13 cellular contexts compared by ENCODE assay signal in the genomic region with DNA sequence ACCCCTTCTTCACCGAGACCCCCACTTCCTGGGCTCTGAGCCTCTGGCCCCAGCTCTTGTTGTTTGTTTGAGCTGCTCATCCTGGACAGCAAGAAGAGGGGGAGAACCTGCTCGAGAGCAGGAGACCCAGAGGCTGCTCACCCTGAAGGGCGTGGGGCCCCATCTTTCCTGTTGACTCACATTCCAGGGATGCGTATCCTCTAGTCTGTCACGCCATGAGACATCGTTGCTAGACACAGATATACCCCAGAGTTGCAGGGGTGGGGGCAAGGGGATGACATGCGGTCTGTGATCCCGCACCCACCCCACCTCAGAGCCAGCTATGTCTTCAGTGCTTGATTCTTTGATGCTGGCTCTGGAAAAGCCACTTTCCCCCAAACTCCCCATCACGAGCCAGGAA. TPM values are rescaled to one million over a fixed set of nuclear protein-coding genes. Genes with fewer than 3 reads are reported as not detected.
DNase-seq lines count a peak whose midpoint lies in the region; ATAC-seq and TF ChIP-seq lines count a peak whose summit lies in the region.
"Had no signal": no experiment of that assay in that cellular context is flagged by ENCODE, and none has a peak within 500 bp of the region (broad histone marks: within the 10 kb centered on the region; RNA-seq: fewer than 3 reads in every experiment).

No MANE protein-coding gene starts in this region.

- H3K4me3 Mint-ChIP-seq in T-helper 2 cell treated with Interferon-gamma antibody and Interleukin-4, amounts not matched to agents 5 μg/mL and 100 μg/mL, for 36 hours: no peak overlapping the region
- no peak overlapping the region for H3K4me3 Mint-ChIP-seq in activated naive CD8-positive, alpha-beta T cell treated with anti-CD3 and anti-CD28 coated beads, Interleukin-2, amount 50 U/mL, for 24 hours

- no peaks in the 10 kb centered on the region for H3K9me3 ChIP-seq in thyroid gland
- H3K9me3 ChIP-seq: psoas muscle had no signal

- H3K4me1 Mint-ChIP-seq in T-helper 2 cell treated with Interferon-gamma antibody and Interleukin-4, amounts not matched to agents 5 μg/mL and 100 μg/mL, for 36 hours (ENCODE audit: low read depth): peaks cover 4% of the 10 kb centered on the region
- H3K4me1 Mint-ChIP-seq in activated naive CD8-positive, alpha-beta T cell treated with anti-CD3 and anti-CD28 coated beads, Interleukin-2, amount 50 U/mL, for 24 hours: peaks cover 5% of the 10 kb centered on the region

- H3K36me3 Mint-ChIP-seq in T-helper 2 cell treated with Interferon-gamma antibody and Interleukin-4, amounts not matched to agents 5 μg/mL and 100 μg/mL, for 36 hours (ENCODE audit: low read depth): peaks cover 33% of the 10 kb centered on the region
- peaks cover 4% of the 10 kb centered on the region for H3K36me3 Mint-ChIP-seq in activated naive CD8-positive, alpha-beta T cell treated with anti-CD3 and anti-CD28 coated beads, Interleukin-2, amount 50 U/mL, for 24 hours (ENCODE audit: low read depth)

- WGBS in thyroid gland, 2 donors: 82 to 84% methylated on average over 9 of the region's 9 CpGs

- TF ChIP-seq POLR2A in thyroid gland (IDR thresholded peaks at IDR 0.05): no peak

- TF ChIP-seq CTCF in thyroid gland (IDR thresholded peaks at IDR 0.05) (no peak), GM20000 (IDR thresholded peaks at IDR 0.05; ENCODE audit: extremely low read depth, missing control alignments) (no peak)

- peak overlapping the region in 2 of 3 donors; percentile 43 to 66 for H3K27ac ChIP-seq in thyroid gland
- H3K27ac ChIP-seq: 22Rv1 had no signal

- H3K27ac Mint-ChIP-seq in T-helper 2 cell treated with Interferon-gamma antibody and Interleukin-4, amounts not matched to agents 5 μg/mL and 100 μg/mL, for 36 hours: peak overlapping the region; percentile 10
- H3K27ac Mint-ChIP-seq in activated naive CD8-positive, alpha-beta T cell treated with anti-CD3 and anti-CD28 coated beads, Interleukin-2, amount 50 U/mL, for 24 hours: peak overlapping the region; percentile 34

- intact Hi-C loops in thyroid gland (cut with DNase I): loop anchor here (5.0 to 10.0 kb wide), 2 partner anchors 37 to 70 kb away; a partner anchor contains a TSS

- peaks cover 2% of the 10 kb centered on the region for H3K27me3 Mint-ChIP-seq in T-helper 2 cell treated with Interferon-gamma antibody and Interleukin-4, amounts not matched to agents 5 μg/mL and 100 μg/mL, for 36 hours (ENCODE audit: low read depth)
- H3K27me3 Mint-ChIP-seq in activated naive CD8-positive, alpha-beta T cell treated with anti-CD3 and anti-CD28 coated beads, Interleukin-2, amount 50 U/mL, for 24 hours: no peaks in the 10 kb centered on the region
- H3K27me3 Mint-ChIP-seq: IgD-negative memory B cell had no signal

- no peak for ATAC-seq in activated naive CD8-positive, alpha-beta T cell treated with anti-CD3 and anti-CD28 coated beads, Interleukin-2, amount 50 U/mL, for 24 hours

- peaks cover 10 to 55% of the 10 kb centered on the region in 2 donors for H3K4me1 ChIP-seq in thyroid gland

- no peaks in the 10 kb centered on the region for H3K27me3 ChIP-seq in thyroid gland

- H3K9me3 Mint-ChIP-seq in T-helper 2 cell treated with Interferon-gamma antibody and Interleukin-4, amounts not matched to agents 5 μg/mL and 100 μg/mL, for 36 hours: no peaks in the 10 kb centered on the region
- no peaks in the 10 kb centered on the region for H3K9me3 Mint-ChIP-seq in activated naive CD8-positive, alpha-beta T cell treated with anti-CD3 and anti-CD28 coated beads, Interleukin-2, amount 50 U/mL, for 24 hours
- H3K9me3 Mint-ChIP-seq: IgD-negative memory B cell had no signal

- no peak for DNase-seq in T-helper 2 cell treated with Interferon-gamma antibody and Interleukin-4, amounts not matched to agents 5 μg/mL and 100 μg/mL, for 36 hours (ENCODE audit: low spot score)
- no peak for DNase-seq in T-helper 2 cell
- no peak for DNase-seq in activated naive CD8-positive, alpha-beta T cell treated with anti-CD3 and anti-CD28 coated beads, Interleukin-2, amount 50 U/mL, for 24 hours
- DNase-seq in glomerular visceral epithelial cell (ENCODE audit: extremely low spot score): peak; percentile 76
- DNase-seq in thyroid gland: no peak
- no peak for DNase-seq in stimulated activated CD4-positive, alpha-beta T cell treated with anti-CD3 and anti-CD28 coated beads, Interleukin-2, amount 100 ng/mL, for 24 hours
- no peak for DNase-seq in COR-L47 (lab: John Stamatoyannopoulos, UW)
- no peak for DNase-seq in GM20000 (ENCODE audit: low spot score)
- DNase-seq: activated T-cell treated with anti-CD3 and anti-CD28 coated beads for 4 hours, NCI-H446 treated with DMSO at 0.1 percent for 48 hours had no signal

- no peak overlapping the region for H3K4me3 ChIP-seq in thyroid gland (replicated peaks in 1 of 3)
- H3K4me3 ChIP-seq: psoas muscle had no signal

- H3K36me3 ChIP-seq in thyroid gland: peaks cover 32 to 37% of the 10 kb centered on the region in 2 donors

RNA-seq across cellular contexts. Expression of a gene that starts 5.7 kb away (rescaled TPM):
- 100 to 1,000 TPM in 2 of 4 donors, 10 to 100 TPM in 2; 42.2 to 112 (median 80.9) TPM for total RNA-seq in thyroid gland

RNA-seq across cellular contexts. Expression of a gene that starts 13.2 kb away (rescaled TPM):
- total RNA-seq in thyroid gland: 10 to 100 TPM; 41.5 to 63.5 (median 57.3) TPM

RNA-seq across cellular contexts. Expression of a gene that starts 15.2 kb away (rescaled TPM):
- 10 to 100 TPM in 1 of 4 donors, 1 to 10 TPM in 3; 3.6 to 11.8 (median 6.8) TPM for total RNA-seq in thyroid gland

RNA-seq across cellular contexts. Expression of a gene that starts 36.9 kb away (rescaled TPM):
- total RNA-seq in thyroid gland: under 1 TPM in 3 of 4 donors, not detected in 1; 0.49 to 0.81 (median 0.67) TPM

RNA-seq across cellular contexts. Expression of a gene that starts 39.1 kb away (rescaled TPM):
- 10 to 100 TPM; 13.0 to 26.1 (median 24.1) TPM for total RNA-seq in thyroid gland
